In the genomic region with DNA sequence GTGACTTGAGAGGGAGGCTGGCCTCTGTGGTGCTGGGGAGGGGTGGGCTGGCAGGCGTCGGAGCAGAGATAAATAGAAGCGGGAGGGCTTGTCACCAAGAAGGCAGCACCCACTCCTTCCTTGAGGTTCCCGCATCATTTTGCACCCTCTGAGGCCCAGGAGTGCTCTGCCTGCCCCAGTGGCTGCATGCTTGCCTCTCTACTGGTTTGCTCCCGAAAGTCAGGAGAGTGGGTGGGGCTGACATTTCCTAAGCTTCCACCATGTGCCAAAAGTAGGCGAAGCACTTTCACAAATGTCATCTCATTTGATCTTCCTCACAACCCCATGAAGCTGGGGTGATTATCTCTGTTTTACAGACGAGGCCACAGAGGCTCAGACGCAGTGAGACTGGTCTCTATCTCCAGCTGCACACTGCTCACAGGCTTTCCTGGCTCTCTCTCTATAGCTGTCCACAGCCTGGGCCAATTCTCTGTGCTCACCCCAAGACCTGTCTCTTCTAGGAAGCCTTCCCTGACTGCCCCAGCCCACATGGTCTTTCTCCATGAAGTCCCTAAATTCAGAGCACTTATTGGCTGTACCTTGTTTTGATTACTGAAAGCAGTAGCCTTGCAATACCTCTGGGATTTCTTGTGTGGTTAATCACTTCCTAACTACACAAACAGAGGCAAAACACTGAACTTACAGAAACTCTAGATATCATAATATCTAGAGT, we compare ENCODE assay signal across 8 cellular contexts. TPM values are rescaled to one million over a fixed set of nuclear protein-coding genes. Genes with fewer than 3 reads are reported as not detected.
A peak's percentile ranks its signal among the peaks of the same experiment; 100 is the strongest.
DNase-seq lines count a peak whose midpoint lies in the region; ATAC-seq and TF ChIP-seq lines count a peak whose summit lies in the region.

No MANE protein-coding gene starts in this region.

- TF ChIP-seq POLR2A in adrenal gland (IDR thresholded peaks at IDR 0.05): no peak

- H3K27ac Mint-ChIP-seq in activated naive CD4-positive, alpha-beta T cell treated with anti-CD3 and anti-CD28 coated beads for 36 hours: peak overlapping the region; percentile 92

- TF ChIP-seq CTCF in brain microvascular endothelial cell (IDR thresholded peaks at IDR 0.05; ENCODE audit: low read depth, low read length, missing control alignments): no peak
- TF ChIP-seq CTCF in adrenal gland (IDR thresholded peaks at IDR 0.05): no peak
- no peak for TF ChIP-seq CTCF in RWPE1 (conservative IDR thresholded peaks at IDR 0.05; ENCODE audit: low read depth)

- peaks cover 8% of the 10 kb centered on the region for H3K36me3 Mint-ChIP-seq in activated naive CD4-positive, alpha-beta T cell treated with anti-CD3 and anti-CD28 coated beads for 36 hours (ENCODE audit: low read depth)

- H3K27ac ChIP-seq in brain microvascular endothelial cell (peak overlapping the region; percentile 14), adrenal gland (no peak overlapping the region), RWPE1 (no peak overlapping the region)

- ATAC-seq in HG03575 (IDR thresholded peaks at IDR 0.05; ENCODE audit: extremely low read depth, insufficient number of reproducible peaks, low FRiP score, unreplicated experiment): peak; percentile 40

- intact Hi-C loops in activated naive CD4-positive, alpha-beta T cell treated with anti-CD3 and anti-CD28 coated beads for 36 hours (cut with micrococcal nuclease): loop anchor here (1.0 kb wide), 4 partner anchors 8 to 135 kb away; a partner anchor contains a TSS
- intact Hi-C loops in adrenal gland (cut with DNase I): no loop called here

- DNase-seq in activated naive CD4-positive, alpha-beta T cell treated with anti-CD3 and anti-CD28 coated beads for 36 hours: peak; percentile 72
- no peak for DNase-seq in activated naive CD4-positive, alpha-beta T cell (lab: John Stamatoyannopoulos, UW)
- DNase-seq in brain microvascular endothelial cell (peak; percentile 73), adrenal gland (no peak), SHP77 treated with DMSO at 0.1 percent for 48 hours (lab: John Stamatoyannopoulos, UW) (no peak), RWPE1 (ENCODE audit: low spot score) (no peak)
- peak; percentile 13 to 58 (median 34) for DNase-seq in stimulated activated CD4-positive, alpha-beta T cell treated with anti-CD3 and anti-CD28 coated beads, TNF-alpha, amount 100 ng/mL, for 24 hours (ENCODE audit: low read depth in 3 of 3)

- H3K9me3 ChIP-seq in adrenal gland (replicated peaks in 1 of 3): no peaks in the 10 kb centered on the region

- H3K4me3 Mint-ChIP-seq in activated naive CD4-positive, alpha-beta T cell treated with anti-CD3 and anti-CD28 coated beads for 36 hours: no peak overlapping the region

- 82 to 88% (median 85%) methylated on average over 5 to 8 of the region's 8 CpGs for WGBS in adrenal gland, 4 donors

- H3K27me3 Mint-ChIP-seq in activated naive CD4-positive, alpha-beta T cell treated with anti-CD3 and anti-CD28 coated beads for 36 hours (ENCODE audit: low read depth): no peaks in the 10 kb centered on the region

- peaks cover 77% of the 10 kb centered on the region for H3K4me1 Mint-ChIP-seq in activated naive CD4-positive, alpha-beta T cell treated with anti-CD3 and anti-CD28 coated beads for 36 hours (ENCODE audit: low read depth)

- H3K4me3 ChIP-seq in brain microvascular endothelial cell (ENCODE audit: low read depth, low read length) (no peak overlapping the region), adrenal gland (no peak overlapping the region)

- H3K9me3 Mint-ChIP-seq in activated naive CD4-positive, alpha-beta T cell treated with anti-CD3 and anti-CD28 coated beads for 36 hours: no peaks in the 10 kb centered on the region

- H3K27me3 ChIP-seq in brain microvascular endothelial cell (replicated peaks) (no peaks in the 10 kb centered on the region), adrenal gland (no peaks in the 10 kb centered on the region)

- CTCF ChIA-PET in activated naive CD4-positive, alpha-beta T cell treated with anti-CD3 and anti-CD28 coated beads for 36 hours (lab: Charles Lee): interaction anchor here (0.7 to 1.7 kb wide), 3 partner anchors 22 to 49 kb away, joined by 3 to 10 read pairs (median 3); no protein-coding TSS in a partner anchor
- CTCF ChIA-PET in RWPE1 (lab: Yijun Ruan, JAX): interaction anchor here (0.7 kb wide), 1 partner anchor 241 kb away, joined by 4 read pairs; no protein-coding TSS in a partner anchor

- in situ Hi-C loops in brain microvascular endothelial cell (cut with HindIII; ENCODE audit: low pct_ligation_motif_present, low sequenced_read_pairs): no loop called here

- H3K36me3 ChIP-seq in brain microvascular endothelial cell (replicated peaks) (no peaks in the 10 kb centered on the region), adrenal gland (replicated peaks in 1 of 2) (no peaks in the 10 kb centered on the region)

- POLR2A ChIA-PET in RWPE1 (lab: Yijun Ruan, JAX; ENCODE audit: low non-redundant PET): no interaction called here

- H3K4me1 ChIP-seq in adrenal gland (replicated peaks in 1 of 2): peaks cover 0 to 4% of the 10 kb centered on the region in 2 donors

RNA-seq across cellular contexts. Expression of a gene that starts 2.6 kb away (rescaled TPM):
- under 1 TPM; 0.32 to 0.83 TPM for total RNA-seq in activated naive CD4-positive, alpha-beta T cell treated with anti-CD3 and anti-CD28 coated beads for 36 hours
- 1 to 10 TPM in 5 of 8 donors, under 1 TPM in 3; 0.36 to 4.0 (median 1.4) TPM for total RNA-seq in adrenal gland
- 1 to 10 TPM in 2 of 3 donors, under 1 TPM in 1; 0.53 to 6.3 (median 4.7) TPM for polyA plus RNA-seq in adrenal gland

RNA-seq across cellular contexts. Expression of a gene that starts 28.9 kb away (rescaled TPM):
- 100 to 1,000 TPM; 149 to 157 TPM for total RNA-seq in activated naive CD4-positive, alpha-beta T cell treated with anti-CD3 and anti-CD28 coated beads for 36 hours
- 100 to 1,000 TPM in 1 of 8 donors, 10 to 100 TPM in 7; 21.4 to 117 (median 46.2) TPM for total RNA-seq in adrenal gland
- 10 to 100 TPM; 26.0 to 91.3 (median 44.2) TPM for polyA plus RNA-seq in adrenal gland

Comparison
In these comparisons a context has a peak if more than half of its experiments do, and no peak if none do; other contexts are left out.
1. DNase-seq: peak in activated naive CD4-positive, alpha-beta T cell treated with anti-CD3 and anti-CD28 coated beads for 36 hours (single experiment), brain microvascular endothelial cell (single experiment) and stimulated activated CD4-positive, alpha-beta T cell treated with anti-CD3 and anti-CD28 coated beads, TNF-alpha, amount 100 ng/mL, for 24 hours (3 of 3); none in activated naive CD4-positive, alpha-beta T cell (0 of 4), adrenal gland (0 of 7), SHP77 treated with DMSO at 0.1 percent for 48 hours (single experiment) and RWPE1 (single experiment).